In the genomic region with DNA sequence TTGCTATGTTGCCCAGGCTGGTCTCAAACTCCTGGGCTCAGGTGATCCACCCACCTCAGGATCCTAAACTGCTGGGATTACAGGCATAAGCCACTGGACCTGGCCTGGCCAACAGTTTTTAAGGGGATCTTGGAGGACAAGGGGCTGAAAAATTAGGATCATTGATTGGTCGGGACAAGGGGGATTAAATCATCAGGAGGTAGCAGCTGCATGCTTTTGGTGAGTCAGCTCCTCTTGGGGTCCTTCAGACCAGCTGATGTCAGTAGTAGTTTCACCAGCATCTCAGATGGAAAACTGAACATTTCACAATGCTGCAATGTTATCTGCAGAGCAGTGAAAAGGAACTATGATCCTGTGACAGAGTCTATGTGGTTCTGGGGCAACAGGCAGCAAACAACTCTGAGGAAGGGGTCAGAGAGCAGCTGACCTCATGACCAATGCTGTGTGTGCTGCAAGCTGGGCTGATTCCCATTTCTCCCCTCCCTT, we compare ENCODE assay signal across 1 cellular context.
TF ChIP-seq lines count a peak whose summit lies in the region.

No MANE protein-coding gene starts in this region.

TF ChIP-seq in HepG2, 621 proteins besides CTCF, POLR2A, EP300 and RAD21 (continued from another document and continues in another):
- TF ChIP-seq, protein P1, sequence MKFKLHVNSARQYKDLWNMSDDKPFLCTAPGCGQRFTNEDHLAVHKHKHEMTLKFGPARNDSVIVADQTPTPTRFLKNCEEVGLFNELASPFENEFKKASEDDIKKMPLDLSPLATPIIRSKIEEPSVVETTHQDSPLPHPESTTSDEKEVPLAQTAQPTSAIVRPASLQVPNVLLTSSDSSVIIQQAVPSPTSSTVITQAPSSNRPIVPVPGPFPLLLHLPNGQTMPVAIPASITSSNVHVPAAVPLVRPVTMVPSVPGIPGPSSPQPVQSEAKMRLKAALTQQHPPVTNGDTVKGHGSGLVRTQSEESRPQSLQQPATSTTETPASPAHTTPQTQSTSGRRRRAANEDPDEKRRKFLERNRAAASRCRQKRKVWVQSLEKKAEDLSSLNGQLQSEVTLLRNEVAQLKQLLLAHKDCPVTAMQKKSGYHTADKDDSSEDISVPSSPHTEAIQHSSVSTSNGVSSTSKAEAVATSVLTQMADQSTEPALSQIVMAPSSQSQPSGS (CRISPR knock-in tag; IDR thresholded peaks at IDR 0.05) = peak; percentile 50; the same call in 1 of the 2 replicates
- TF ChIP-seq MED8 (CRISPR knock-in tag; IDR thresholded peaks at IDR 0.05; ENCODE audit: insufficient replicate concordance) (no peak), ZNF672 (CRISPR knock-in tag; IDR thresholded peaks at IDR 0.05) (no peak), ZNF224 (CRISPR knock-in tag; IDR thresholded peaks at IDR 0.05) (no peak), ZNF180 (CRISPR knock-in tag; IDR thresholded peaks at IDR 0.05; ENCODE audit: borderline replicate concordance, low read depth) (no peak), ZNF501 (CRISPR knock-in tag; IDR thresholded peaks at IDR 0.05) (no peak), ZNF598 (CRISPR knock-in tag; IDR thresholded peaks at IDR 0.05; ENCODE audit: borderline replicate concordance) (no peak), HOXD1 (CRISPR knock-in tag; IDR thresholded peaks at IDR 0.05) (0 out of 2 replicates have a peak, but pooled peaks have one; percentile 26), MAFK (conservative IDR thresholded peaks at IDR 0.05 in 1 of 2, IDR thresholded peaks at IDR 0.05 in 1 of 2; ENCODE audit: low read length in 2 of 2) (peak; percentile 20 to 28; a peak in 1 of 4 replicates), HNRNPUL1 (IDR thresholded peaks at IDR 0.05; ENCODE audit: low read depth, low read length) (no peak), ZNF749 (CRISPR knock-in tag; IDR thresholded peaks at IDR 0.05; ENCODE audit: borderline replicate concordance) (no peak), KDM5A (IDR thresholded peaks at IDR 0.05; ENCODE audit: borderline replicate concordance, low read length) (no peak), XRCC5 (optimal IDR thresholded peaks at IDR 0.05; ENCODE audit: low read length) (no peak), KLF13 (CRISPR knock-in tag; IDR thresholded peaks at IDR 0.05) (no peak), ZNF768 (CRISPR knock-in tag; IDR thresholded peaks at IDR 0.05) (peak; percentile 84; the same call in 1 of the 2 replicates), TARDBP (CRISPR knock-in tag; IDR thresholded peaks at IDR 0.05) (peak; percentile 58; the same call in 1 of the 2 replicates), HHEX (CRISPR knock-in tag; IDR thresholded peaks at IDR 0.05) (no peak), ZNF503 (CRISPR knock-in tag; IDR thresholded peaks at IDR 0.05) (peak; percentile 52; the same call in 1 of the 2 replicates), GTF2F1 (IDR thresholded peaks at IDR 0.05; ENCODE audit: low read length) (no peak), IRF2 (CRISPR knock-in tag; IDR thresholded peaks at IDR 0.05) (peak; percentile 80), U2AF1 (optimal IDR thresholded peaks at IDR 0.05; ENCODE audit: low read depth, low read length) (no peak), ZNF879 (CRISPR knock-in tag; IDR thresholded peaks at IDR 0.05) (no peak), GFI1 (CRISPR knock-in tag; IDR thresholded peaks at IDR 0.05; ENCODE audit: borderline replicate concordance) (no peak), ATF3 (CRISPR knock-in tag; IDR thresholded peaks at IDR 0.05) (peak; percentile 38; the same call in 1 of the 2 replicates), SSRP1 (CRISPR knock-in tag; IDR thresholded peaks at IDR 0.05) (no peak), ZNF709 (CRISPR knock-in tag; IDR thresholded peaks at IDR 0.05) (no peak), RBM39 (IDR thresholded peaks at IDR 0.05; ENCODE audit: low read depth, low read length, poor library complexity, severe bottlenecking) (no peak), ZNF296 (CRISPR knock-in tag; conservative IDR thresholded peaks at IDR 0.05) (no peak), HNRNPL (IDR thresholded peaks at IDR 0.05; ENCODE audit: low read depth, low read length) (no peak), BRCA1 (CRISPR knock-in tag; IDR thresholded peaks at IDR 0.05) (no peak), SP1 (IDR thresholded peaks at IDR 0.05) (no peak), SP1 (CRISPR knock-in tag; IDR thresholded peaks at IDR 0.05) (no peak), ARID2 (CRISPR knock-in tag; IDR thresholded peaks at IDR 0.05; ENCODE audit: borderline replicate concordance) (no peak), FOSL2 (CRISPR knock-in tag; IDR thresholded peaks at IDR 0.05) (peak; percentile 84), NCOR1 (IDR thresholded peaks at IDR 0.05; ENCODE audit: borderline replicate concordance, low read length) (peak; percentile 96), NKX3-1 (CRISPR knock-in tag; IDR thresholded peaks at IDR 0.05) (no peak), ZBTB25 (CRISPR knock-in tag; IDR thresholded peaks at IDR 0.05) (peak; percentile 72), ATF1 (CRISPR knock-in tag; IDR thresholded peaks at IDR 0.05) (no peak), HES4 (CRISPR knock-in tag; IDR thresholded peaks at IDR 0.05; ENCODE audit: borderline replicate concordance) (no peak), AKNA (CRISPR knock-in tag; IDR thresholded peaks at IDR 0.05; ENCODE audit: borderline replicate concordance) (no peak), HMGA1 (CRISPR knock-in tag; conservative IDR thresholded peaks at IDR 0.05) (no peak), JUN (CRISPR knock-in tag; IDR thresholded peaks at IDR 0.05) (no peak), ZNF30 (CRISPR knock-in tag; IDR thresholded peaks at IDR 0.05) (no peak), ZSCAN31 (CRISPR knock-in tag; IDR thresholded peaks at IDR 0.05; ENCODE audit: low read depth) (no peak), FOXJ3 (CRISPR knock-in tag; IDR thresholded peaks at IDR 0.05; ENCODE audit: borderline replicate concordance) (0 out of 2 replicates have a peak, but pooled peaks have one; percentile 70), YEATS2 (CRISPR knock-in tag; IDR thresholded peaks at IDR 0.05; ENCODE audit: borderline replicate concordance) (peak; percentile 27; the same call in 1 of the 2 replicates)
- TF ChIP-seq, protein P2, sequence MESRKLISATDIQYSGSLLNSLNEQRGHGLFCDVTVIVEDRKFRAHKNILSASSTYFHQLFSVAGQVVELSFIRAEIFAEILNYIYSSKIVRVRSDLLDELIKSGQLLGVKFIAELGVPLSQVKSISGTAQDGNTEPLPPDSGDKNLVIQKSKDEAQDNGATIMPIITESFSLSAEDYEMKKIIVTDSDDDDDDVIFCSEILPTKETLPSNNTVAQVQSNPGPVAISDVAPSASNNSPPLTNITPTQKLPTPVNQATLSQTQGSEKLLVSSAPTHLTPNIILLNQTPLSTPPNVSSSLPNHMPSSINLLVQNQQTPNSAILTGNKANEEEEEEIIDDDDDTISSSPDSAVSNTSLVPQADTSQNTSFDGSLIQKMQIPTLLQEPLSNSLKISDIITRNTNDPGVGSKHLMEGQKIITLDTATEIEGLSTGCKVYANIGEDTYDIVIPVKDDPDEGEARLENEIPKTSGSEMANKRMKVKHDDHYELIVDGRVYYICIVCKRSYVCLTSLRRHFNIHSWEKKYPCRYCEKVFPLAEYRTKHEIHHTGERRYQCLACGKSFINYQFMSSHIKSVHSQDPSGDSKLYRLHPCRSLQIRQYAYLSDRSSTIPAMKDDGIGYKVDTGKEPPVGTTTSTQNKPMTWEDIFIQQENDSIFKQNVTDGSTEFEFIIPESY (CRISPR knock-in tag; IDR thresholded peaks at IDR 0.05) = 0 out of 2 replicates have a peak, but pooled peaks have one; percentile 16
- TF ChIP-seq, protein P3, sequence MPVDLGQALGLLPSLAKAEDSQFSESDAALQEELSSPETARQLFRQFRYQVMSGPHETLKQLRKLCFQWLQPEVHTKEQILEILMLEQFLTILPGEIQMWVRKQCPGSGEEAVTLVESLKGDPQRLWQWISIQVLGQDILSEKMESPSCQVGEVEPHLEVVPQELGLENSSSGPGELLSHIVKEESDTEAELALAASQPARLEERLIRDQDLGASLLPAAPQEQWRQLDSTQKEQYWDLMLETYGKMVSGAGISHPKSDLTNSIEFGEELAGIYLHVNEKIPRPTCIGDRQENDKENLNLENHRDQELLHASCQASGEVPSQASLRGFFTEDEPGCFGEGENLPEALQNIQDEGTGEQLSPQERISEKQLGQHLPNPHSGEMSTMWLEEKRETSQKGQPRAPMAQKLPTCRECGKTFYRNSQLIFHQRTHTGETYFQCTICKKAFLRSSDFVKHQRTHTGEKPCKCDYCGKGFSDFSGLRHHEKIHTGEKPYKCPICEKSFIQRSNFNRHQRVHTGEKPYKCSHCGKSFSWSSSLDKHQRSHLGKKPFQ (CRISPR knock-in tag; IDR thresholded peaks at IDR 0.05; ENCODE audit: insufficient replicate concordance) = no peak
- TF ChIP-seq, protein P4, sequence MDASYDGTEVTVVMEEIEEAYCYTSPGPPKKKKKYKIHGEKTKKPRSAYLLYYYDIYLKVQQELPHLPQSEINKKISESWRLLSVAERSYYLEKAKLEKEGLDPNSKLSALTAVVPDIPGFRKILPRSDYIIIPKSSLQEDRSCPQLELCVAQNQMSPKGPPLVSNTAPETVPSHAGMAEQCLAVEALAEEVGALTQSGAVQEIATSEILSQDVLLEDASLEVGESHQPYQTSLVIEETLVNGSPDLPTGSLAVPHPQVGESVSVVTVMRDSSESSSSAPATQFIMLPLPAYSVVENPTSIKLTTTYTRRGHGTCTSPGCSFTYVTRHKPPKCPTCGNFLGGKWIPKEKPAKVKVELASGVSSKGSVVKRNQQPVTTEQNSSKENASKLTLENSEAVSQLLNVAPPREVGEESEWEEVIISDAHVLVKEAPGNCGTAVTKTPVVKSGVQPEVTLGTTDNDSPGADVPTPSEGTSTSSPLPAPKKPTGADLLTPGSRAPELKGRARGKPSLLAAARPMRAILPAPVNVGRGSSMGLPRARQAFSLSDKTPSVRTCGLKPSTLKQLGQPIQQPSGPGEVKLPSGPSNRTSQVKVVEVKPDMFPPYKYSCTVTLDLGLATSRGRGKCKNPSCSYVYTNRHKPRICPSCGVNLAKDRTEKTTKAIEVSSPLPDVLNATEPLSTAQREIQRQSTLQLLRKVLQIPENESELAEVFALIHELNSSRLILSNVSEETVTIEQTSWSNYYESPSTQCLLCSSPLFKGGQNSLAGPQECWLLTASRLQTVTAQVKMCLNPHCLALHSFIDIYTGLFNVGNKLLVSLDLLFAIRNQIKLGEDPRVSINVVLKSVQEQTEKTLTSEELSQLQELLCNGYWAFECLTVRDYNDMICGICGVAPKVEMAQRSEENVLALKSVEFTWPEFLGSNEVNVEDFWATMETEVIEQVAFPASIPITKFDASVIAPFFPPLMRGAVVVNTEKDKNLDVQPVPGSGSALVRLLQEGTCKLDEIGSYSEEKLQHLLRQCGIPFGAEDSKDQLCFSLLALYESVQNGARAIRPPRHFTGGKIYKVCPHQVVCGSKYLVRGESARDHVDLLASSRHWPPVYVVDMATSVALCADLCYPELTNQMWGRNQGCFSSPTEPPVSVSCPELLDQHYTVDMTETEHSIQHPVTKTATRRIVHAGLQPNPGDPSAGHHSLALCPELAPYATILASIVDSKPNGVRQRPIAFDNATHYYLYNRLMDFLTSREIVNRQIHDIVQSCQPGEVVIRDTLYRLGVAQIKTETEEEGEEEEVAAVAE (CRISPR knock-in tag; IDR thresholded peaks at IDR 0.05; ENCODE audit: borderline replicate concordance) = no peak
